ENCODE assay signal across 1 cellular context in genomic region chr20:63083831-63084562, GRCh38.
TF ChIP-seq lines count a peak whose summit lies in the region.

No MANE protein-coding gene starts in this region.

TF ChIP-seq in HepG2, 621 proteins besides CTCF, POLR2A, EP300 and RAD21 (continued from another document and continues in another):
- TF ChIP-seq, protein P1, sequence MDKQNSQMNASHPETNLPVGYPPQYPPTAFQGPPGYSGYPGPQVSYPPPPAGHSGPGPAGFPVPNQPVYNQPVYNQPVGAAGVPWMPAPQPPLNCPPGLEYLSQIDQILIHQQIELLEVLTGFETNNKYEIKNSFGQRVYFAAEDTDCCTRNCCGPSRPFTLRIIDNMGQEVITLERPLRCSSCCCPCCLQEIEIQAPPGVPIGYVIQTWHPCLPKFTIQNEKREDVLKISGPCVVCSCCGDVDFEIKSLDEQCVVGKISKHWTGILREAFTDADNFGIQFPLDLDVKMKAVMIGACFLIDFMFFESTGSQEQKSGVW (CRISPR knock-in tag; IDR thresholded peaks at IDR 0.05; ENCODE audit: borderline replicate concordance) = no peak
- TF ChIP-seq ZNF34 (CRISPR knock-in tag; IDR thresholded peaks at IDR 0.05; ENCODE audit: borderline replicate concordance) = no peak
- no peak for TF ChIP-seq ZNF782 (CRISPR knock-in tag; IDR thresholded peaks at IDR 0.05; ENCODE audit: borderline replicate concordance)
- TF ChIP-seq SIN3A (IDR thresholded peaks at IDR 0.05; ENCODE audit: borderline replicate concordance, low read depth, low read length) = 0 out of 2 replicates have a peak, but pooled peaks have one; percentile 10
- peak; percentile 56; the same call in 1 of the 2 replicates for TF ChIP-seq ZFY (CRISPR knock-in tag; IDR thresholded peaks at IDR 0.05)
- TF ChIP-seq, protein P2, sequence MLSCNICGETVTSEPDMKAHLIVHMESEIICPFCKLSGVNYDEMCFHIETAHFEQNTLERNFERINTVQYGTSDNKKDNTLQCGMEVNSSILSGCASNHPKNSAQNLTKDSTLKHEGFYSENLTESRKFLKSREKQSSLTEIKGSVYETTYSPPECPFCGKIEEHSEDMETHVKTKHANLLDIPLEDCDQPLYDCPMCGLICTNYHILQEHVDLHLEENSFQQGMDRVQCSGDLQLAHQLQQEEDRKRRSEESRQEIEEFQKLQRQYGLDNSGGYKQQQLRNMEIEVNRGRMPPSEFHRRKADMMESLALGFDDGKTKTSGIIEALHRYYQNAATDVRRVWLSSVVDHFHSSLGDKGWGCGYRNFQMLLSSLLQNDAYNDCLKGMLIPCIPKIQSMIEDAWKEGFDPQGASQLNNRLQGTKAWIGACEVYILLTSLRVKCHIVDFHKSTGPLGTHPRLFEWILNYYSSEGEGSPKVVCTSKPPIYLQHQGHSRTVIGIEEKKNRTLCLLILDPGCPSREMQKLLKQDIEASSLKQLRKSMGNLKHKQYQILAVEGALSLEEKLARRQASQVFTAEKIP (CRISPR knock-in tag; IDR thresholded peaks at IDR 0.05; ENCODE audit: borderline replicate concordance) = no peak
- no peak for TF ChIP-seq CHD2 (IDR thresholded peaks at IDR 0.05; ENCODE audit: low read depth, low read length)
- TF ChIP-seq SRY (CRISPR knock-in tag; IDR thresholded peaks at IDR 0.05) = peak; percentile 45; the same call in 1 of the 2 replicates
- no peak for TF ChIP-seq ZNF276 (CRISPR knock-in tag; IDR thresholded peaks at IDR 0.05; ENCODE audit: low read depth)
- TF ChIP-seq PHF20 (CRISPR knock-in tag; IDR thresholded peaks at IDR 0.05) = no peak
- TF ChIP-seq, protein P3, sequence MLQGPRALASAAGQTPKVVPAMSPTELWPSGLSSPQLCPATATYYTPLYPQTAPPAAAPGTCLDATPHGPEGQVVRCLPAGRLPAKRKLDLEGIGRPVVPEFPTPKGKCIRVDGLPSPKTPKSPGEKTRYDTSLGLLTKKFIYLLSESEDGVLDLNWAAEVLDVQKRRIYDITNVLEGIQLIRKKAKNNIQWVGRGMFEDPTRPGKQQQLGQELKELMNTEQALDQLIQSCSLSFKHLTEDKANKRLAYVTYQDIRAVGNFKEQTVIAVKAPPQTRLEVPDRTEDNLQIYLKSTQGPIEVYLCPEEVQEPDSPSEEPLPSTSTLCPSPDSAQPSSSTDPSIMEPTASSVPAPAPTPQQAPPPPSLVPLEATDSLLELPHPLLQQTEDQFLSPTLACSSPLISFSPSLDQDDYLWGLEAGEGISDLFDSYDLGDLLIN (CRISPR knock-in tag; IDR thresholded peaks at IDR 0.05; ENCODE audit: borderline replicate concordance) = no peak
- TF ChIP-seq, protein P4, sequence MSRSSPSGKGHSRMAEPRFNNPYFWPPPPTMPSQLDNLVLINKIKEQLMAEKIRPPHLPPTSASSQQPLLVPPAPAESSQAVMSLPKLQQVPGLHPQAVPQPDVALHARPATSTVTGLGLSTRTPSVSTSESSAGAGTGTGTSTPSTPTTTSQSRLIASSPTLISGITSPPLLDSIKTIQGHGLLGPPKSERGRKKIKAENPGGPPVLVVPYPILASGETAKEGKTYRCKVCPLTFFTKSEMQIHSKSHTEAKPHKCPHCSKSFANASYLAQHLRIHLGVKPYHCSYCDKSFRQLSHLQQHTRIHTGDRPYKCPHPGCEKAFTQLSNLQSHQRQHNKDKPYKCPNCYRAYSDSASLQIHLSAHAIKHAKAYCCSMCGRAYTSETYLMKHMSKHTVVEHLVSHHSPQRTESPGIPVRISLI (CRISPR knock-in tag; IDR thresholded peaks at IDR 0.05; ENCODE audit: borderline replicate concordance) = 0 out of 2 replicates have a peak, but pooled peaks have one; percentile 9
- TF ChIP-seq, protein P5, sequence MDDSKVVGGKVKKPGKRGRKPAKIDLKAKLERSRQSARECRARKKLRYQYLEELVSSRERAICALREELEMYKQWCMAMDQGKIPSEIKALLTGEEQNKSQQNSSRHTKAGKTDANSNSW (CRISPR knock-in tag; IDR thresholded peaks at IDR 0.05; ENCODE audit: borderline replicate concordance) = no peak
- TF ChIP-seq ZNF513 (CRISPR knock-in tag; conservative IDR thresholded peaks at IDR 0.05) = no peak
- no peak for TF ChIP-seq CC2D1A (CRISPR knock-in tag; IDR thresholded peaks at IDR 0.05)
- no peak; the same call in 1 of the 2 replicates for TF ChIP-seq SALL1 (CRISPR knock-in tag; IDR thresholded peaks at IDR 0.05)
- TF ChIP-seq ARNT (IDR thresholded peaks at IDR 0.05) = no peak
- no peak for TF ChIP-seq SIX1 (CRISPR knock-in tag; IDR thresholded peaks at IDR 0.05; ENCODE audit: borderline replicate concordance)
- TF ChIP-seq KAT7 (CRISPR knock-in tag; IDR thresholded peaks at IDR 0.05; ENCODE audit: borderline replicate concordance) = no peak
- peak; percentile 62; the same call in 1 of the 2 replicates for TF ChIP-seq ZNF350 (CRISPR knock-in tag; IDR thresholded peaks at IDR 0.05; ENCODE audit: borderline replicate concordance, low read depth)
- TF ChIP-seq SALL2 (CRISPR knock-in tag; IDR thresholded peaks at IDR 0.05) = no peak
- no peak for TF ChIP-seq PAF1 (CRISPR knock-in tag; IDR thresholded peaks at IDR 0.05)
- TF ChIP-seq ZBTB1 (CRISPR knock-in tag; IDR thresholded peaks at IDR 0.05; ENCODE audit: borderline replicate concordance) = no peak
- TF ChIP-seq FOXO1 (CRISPR knock-in tag; IDR thresholded peaks at IDR 0.05) = 0 out of 2 replicates have a peak, but pooled peaks have one; percentile 10
- peak; percentile 47; the same call in 1 of the 2 replicates for TF ChIP-seq FOXC1 (CRISPR knock-in tag; IDR thresholded peaks at IDR 0.05; ENCODE audit: borderline replicate concordance)
- no peak for TF ChIP-seq DNMT3B (CRISPR knock-in tag; conservative IDR thresholded peaks at IDR 0.05)
- TF ChIP-seq ZNF274 (CRISPR knock-in tag; IDR thresholded peaks at IDR 0.05) = no peak
- no peak; the same call in 1 of the 2 replicates for TF ChIP-seq IRF9 (CRISPR knock-in tag; IDR thresholded peaks at IDR 0.05; ENCODE audit: borderline replicate concordance)
- TF ChIP-seq ZNF24 (IDR thresholded peaks at IDR 0.05) = no peak
- no peak for TF ChIP-seq KLF11 (CRISPR knock-in tag; IDR thresholded peaks at IDR 0.05)
- TF ChIP-seq NBN (conservative IDR thresholded peaks at IDR 0.05) = no peak
- peak; percentile 69; the same call in 1 of the 2 replicates for TF ChIP-seq HOXA5 (CRISPR knock-in tag; IDR thresholded peaks at IDR 0.05)
- TF ChIP-seq, protein P6, sequence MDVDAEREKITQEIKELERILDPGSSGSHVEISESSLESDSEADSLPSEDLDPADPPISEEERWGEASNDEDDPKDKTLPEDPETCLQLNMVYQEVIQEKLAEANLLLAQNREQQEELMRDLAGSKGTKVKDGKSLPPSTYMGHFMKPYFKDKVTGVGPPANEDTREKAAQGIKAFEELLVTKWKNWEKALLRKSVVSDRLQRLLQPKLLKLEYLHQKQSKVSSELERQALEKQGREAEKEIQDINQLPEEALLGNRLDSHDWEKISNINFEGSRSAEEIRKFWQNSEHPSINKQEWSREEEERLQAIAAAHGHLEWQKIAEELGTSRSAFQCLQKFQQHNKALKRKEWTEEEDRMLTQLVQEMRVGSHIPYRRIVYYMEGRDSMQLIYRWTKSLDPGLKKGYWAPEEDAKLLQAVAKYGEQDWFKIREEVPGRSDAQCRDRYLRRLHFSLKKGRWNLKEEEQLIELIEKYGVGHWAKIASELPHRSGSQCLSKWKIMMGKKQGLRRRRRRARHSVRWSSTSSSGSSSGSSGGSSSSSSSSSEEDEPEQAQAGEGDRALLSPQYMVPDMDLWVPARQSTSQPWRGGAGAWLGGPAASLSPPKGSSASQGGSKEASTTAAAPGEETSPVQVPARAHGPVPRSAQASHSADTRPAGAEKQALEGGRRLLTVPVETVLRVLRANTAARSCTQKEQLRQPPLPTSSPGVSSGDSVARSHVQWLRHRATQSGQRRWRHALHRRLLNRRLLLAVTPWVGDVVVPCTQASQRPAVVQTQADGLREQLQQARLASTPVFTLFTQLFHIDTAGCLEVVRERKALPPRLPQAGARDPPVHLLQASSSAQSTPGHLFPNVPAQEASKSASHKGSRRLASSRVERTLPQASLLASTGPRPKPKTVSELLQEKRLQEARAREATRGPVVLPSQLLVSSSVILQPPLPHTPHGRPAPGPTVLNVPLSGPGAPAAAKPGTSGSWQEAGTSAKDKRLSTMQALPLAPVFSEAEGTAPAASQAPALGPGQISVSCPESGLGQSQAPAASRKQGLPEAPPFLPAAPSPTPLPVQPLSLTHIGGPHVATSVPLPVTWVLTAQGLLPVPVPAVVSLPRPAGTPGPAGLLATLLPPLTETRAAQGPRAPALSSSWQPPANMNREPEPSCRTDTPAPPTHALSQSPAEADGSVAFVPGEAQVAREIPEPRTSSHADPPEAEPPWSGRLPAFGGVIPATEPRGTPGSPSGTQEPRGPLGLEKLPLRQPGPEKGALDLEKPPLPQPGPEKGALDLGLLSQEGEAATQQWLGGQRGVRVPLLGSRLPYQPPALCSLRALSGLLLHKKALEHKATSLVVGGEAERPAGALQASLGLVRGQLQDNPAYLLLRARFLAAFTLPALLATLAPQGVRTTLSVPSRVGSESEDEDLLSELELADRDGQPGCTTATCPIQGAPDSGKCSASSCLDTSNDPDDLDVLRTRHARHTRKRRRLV (CRISPR knock-in tag; IDR thresholded peaks at IDR 0.05) = no peak
- TF ChIP-seq ZFAT (CRISPR knock-in tag; conservative IDR thresholded peaks at IDR 0.05) = no peak
- TF ChIP-seq ZNF713 (CRISPR knock-in tag; IDR thresholded peaks at IDR 0.05) = no peak
- TF ChIP-seq DRAP1 (CRISPR knock-in tag; IDR thresholded peaks at IDR 0.05) = no peak
- no peak for TF ChIP-seq FOXA3 (CRISPR knock-in tag; IDR thresholded peaks at IDR 0.05)
- no peak for TF ChIP-seq RFX1 (IDR thresholded peaks at IDR 0.05)
- TF ChIP-seq ZNF816 (CRISPR knock-in tag; IDR thresholded peaks at IDR 0.05; ENCODE audit: borderline replicate concordance) = no peak
- TF ChIP-seq ZNF335 (CRISPR knock-in tag; IDR thresholded peaks at IDR 0.05) = no peak
- TF ChIP-seq MEIS2 (CRISPR knock-in tag; IDR thresholded peaks at IDR 0.05) = peak; percentile 83
- no peak for TF ChIP-seq ATF7-NPFF (CRISPR knock-in tag; IDR thresholded peaks at IDR 0.05; ENCODE audit: low read depth)
- TF ChIP-seq, protein P7, sequence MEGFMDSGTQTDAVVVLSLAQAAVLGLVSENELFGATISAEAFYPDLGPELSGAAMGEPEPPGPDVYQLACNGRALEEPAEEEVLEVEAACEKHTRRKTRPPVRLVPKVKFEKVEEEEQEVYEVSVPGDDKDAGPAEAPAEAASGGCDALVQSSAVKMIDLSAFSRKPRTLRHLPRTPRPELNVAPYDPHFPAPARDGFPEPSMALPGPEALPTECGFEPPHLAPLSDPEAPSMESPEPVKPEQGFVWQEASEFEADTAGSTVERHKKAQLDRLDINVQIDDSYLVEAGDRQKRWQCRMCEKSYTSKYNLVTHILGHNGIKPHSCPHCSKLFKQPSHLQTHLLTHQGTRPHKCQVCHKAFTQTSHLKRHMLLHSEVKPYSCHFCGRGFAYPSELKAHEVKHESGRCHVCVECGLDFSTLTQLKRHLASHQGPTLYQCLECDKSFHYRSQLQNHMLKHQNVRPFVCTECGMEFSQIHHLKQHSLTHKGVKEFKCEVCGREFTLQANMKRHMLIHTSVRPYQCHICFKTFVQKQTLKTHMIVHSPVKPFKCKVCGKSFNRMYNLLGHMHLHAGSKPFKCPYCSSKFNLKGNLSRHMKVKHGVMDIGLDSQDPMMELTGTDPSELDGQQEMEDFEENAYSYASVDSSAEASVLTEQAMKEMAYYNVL (CRISPR knock-in tag; IDR thresholded peaks at IDR 0.05; ENCODE audit: borderline replicate concordance) = 0 out of 2 replicates have a peak, but pooled peaks have one; percentile 11
- no peak for TF ChIP-seq FOXM1 (CRISPR knock-in tag; IDR thresholded peaks at IDR 0.05)
- peak; percentile 80; the same call in 1 of the 2 replicates for TF ChIP-seq ZNF556 (CRISPR knock-in tag; IDR thresholded peaks at IDR 0.05; ENCODE audit: borderline replicate concordance)
- TF ChIP-seq AGO2 (optimal IDR thresholded peaks at IDR 0.05; ENCODE audit: low read depth, low read length) = no peak
- TF ChIP-seq TAF15 (IDR thresholded peaks at IDR 0.05; ENCODE audit: low read depth, low read length, poor library complexity, severe bottlenecking) = no peak
- no peak for TF ChIP-seq GATA4 (IDR thresholded peaks at IDR 0.05; ENCODE audit: borderline replicate concordance, low read depth)
- TF ChIP-seq, protein P8, sequence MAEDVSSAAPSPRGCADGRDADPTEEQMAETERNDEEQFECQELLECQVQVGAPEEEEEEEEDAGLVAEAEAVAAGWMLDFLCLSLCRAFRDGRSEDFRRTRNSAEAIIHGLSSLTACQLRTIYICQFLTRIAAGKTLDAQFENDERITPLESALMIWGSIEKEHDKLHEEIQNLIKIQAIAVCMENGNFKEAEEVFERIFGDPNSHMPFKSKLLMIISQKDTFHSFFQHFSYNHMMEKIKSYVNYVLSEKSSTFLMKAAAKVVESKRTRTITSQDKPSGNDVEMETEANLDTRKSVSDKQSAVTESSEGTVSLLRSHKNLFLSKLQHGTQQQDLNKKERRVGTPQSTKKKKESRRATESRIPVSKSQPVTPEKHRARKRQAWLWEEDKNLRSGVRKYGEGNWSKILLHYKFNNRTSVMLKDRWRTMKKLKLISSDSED (CRISPR knock-in tag; IDR thresholded peaks at IDR 0.05) = no peak
